8 cellular contexts compared by ENCODE assay signal in the genomic region with DNA sequence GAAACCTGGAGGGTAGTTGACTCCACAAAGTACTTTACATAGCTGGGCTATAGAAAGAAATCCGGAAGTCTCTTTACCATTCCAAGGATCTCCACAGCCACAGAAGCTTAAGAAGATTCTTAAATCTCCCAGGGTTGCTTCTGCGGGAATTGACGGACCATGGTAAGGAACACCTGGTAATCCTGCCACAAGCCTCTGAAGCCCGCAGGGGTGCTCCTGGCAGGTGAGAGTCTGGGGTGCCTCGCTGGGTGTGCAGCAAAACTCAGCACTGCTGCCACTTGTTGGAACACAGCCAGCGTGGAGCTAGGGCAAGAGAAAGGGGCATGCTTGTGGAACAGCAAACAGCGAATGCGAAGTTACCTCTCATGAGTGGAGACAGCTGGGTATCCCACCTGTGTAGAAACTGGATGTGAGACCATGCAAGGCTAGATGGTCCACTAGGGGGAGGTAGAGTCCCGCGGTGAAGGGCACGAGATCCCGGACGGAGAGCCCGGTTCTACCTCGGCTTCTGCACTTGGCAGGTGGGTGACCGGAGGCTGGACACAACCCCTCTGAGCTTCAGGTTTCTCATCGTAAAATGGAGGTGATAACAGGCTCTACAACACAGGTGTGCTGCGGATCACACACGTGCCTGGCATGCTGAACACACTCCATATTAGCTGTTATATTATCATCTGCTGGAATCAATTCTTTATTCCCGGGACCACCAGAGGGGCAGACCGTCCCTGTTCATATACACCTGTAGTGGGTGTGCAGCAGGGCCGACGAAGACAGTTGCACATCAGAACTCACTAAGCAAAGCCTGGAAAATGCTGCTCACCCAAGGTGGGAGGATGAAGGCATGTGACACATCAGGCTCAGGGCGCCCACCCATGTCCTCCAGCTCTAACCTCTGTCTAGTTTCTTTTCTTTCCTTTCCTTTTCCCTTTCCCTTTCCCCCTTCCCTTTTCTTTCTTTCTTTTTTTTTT. TPM values are rescaled to one million over a fixed set of nuclear protein-coding genes. Genes with fewer than 3 reads are reported as not detected.
DNase-seq lines count a peak whose midpoint lies in the region; ATAC-seq and TF ChIP-seq lines count a peak whose summit lies in the region.

No MANE protein-coding gene starts in this region.

- peak; percentile 99 for TF ChIP-seq CTCF in AG04450 (IDR thresholded peaks at IDR 0.05; ENCODE audit: low read depth, low read length)
- TF ChIP-seq CTCF in colonic mucosa (IDR thresholded peaks at IDR 0.05) = peak; percentile 86
- peak in 1 of 3 donors; percentile 88 for TF ChIP-seq CTCF in lower leg skin (IDR thresholded peaks at IDR 0.05)

- H3K4me3 ChIP-seq in AG04450 (ENCODE audit: low read depth, low read length) = no peak overlapping the region
- H3K4me3 ChIP-seq in colonic mucosa = no peak overlapping the region
- no peak overlapping the region for H3K4me3 ChIP-seq in lower leg skin (ENCODE audit: low read depth, poor library complexity, severe bottlenecking)

- peak; percentile 74 for ATAC-seq in GM18517 (IDR thresholded peaks at IDR 0.05; ENCODE audit: unreplicated experiment)
- peak; percentile 65 for ATAC-seq in HG03097 (IDR thresholded peaks at IDR 0.05; ENCODE audit: low FRiP score, unreplicated experiment)

- peak overlapping the region in 1 of 2 donors; percentile 58 for H3K9ac ChIP-seq in colonic mucosa (ENCODE audit: low read depth in 2 of 2, low read length in 2 of 2)

- H3K9me3 ChIP-seq in AG04450 (ENCODE audit: control insufficient read depth, insufficient read depth, low read length) = no peaks in the 10 kb centered on the region; the same call in 1 of the 2 replicates
- no peaks in the 10 kb centered on the region for H3K9me3 ChIP-seq in colonic mucosa

- H3K27ac ChIP-seq in AG04450 (ENCODE audit: low read depth, low read length) (no peak overlapping the region), colonic mucosa (no peak overlapping the region)

- POLR2A ChIA-PET in AG04450 (lab: Yijun Ruan, JAX) = interaction anchor here (0.7 kb wide), 1 partner anchor 89 kb away, joined by 3 read pairs; no protein-coding TSS in a partner anchor

- DNase-seq in AG04450 (ENCODE audit: low read depth, low spot score) = no peak
- peak; percentile 79 for DNase-seq in NCI-H345 (lab: John Stamatoyannopoulos, UW)
- peak; percentile 87 for DNase-seq in activated CD4-positive, alpha-beta T cell treated with anti-CD3 and anti-CD28 coated beads for 48 hours
- peak; percentile 84 for DNase-seq in colonic mucosa
- DNase-seq in lower leg skin (ENCODE audit: low spot score in 2 of 2) = peak; percentile 65 to 94
- DNase-seq in stimulated activated CD8-positive, alpha-beta memory T cell treated with anti-CD3 and anti-CD28 coated beads, Interleukin-12 subunit alpha, Interleukin-12 subunit beta, amount 100 ng/mL, for 1 hour (ENCODE audit: low read depth) = peak; percentile 68

- no peaks in the 10 kb centered on the region for H3K4me1 ChIP-seq in colonic mucosa

- 21 to 22% methylated on average over 23 to 24 of the region's 24 CpGs for WGBS in lower leg skin, 2 donors

- CTCF ChIA-PET in AG04450 (lab: Charles Lee) = interaction anchor here (0.6 to 7.7 kb wide), 33 partner anchors 9 to 1688 kb away, joined by 3 to 241 read pairs (median 3); a partner anchor contains a TSS

- TF ChIP-seq POLR2A in lower leg skin (IDR thresholded peaks at IDR 0.05) = no peak

- H3K27me3 ChIP-seq in AG04450 (ENCODE audit: control insufficient read depth, insufficient read depth, low read length) (peaks cover 15% of the 10 kb centered on the region), colonic mucosa (no peaks in the 10 kb centered on the region)

- H3K36me3 ChIP-seq in colonic mucosa = no peaks in the 10 kb centered on the region

- intact Hi-C loops in colonic mucosa (cut with DNase I) (loop anchor here (1.0 to 5.0 kb wide), 2 partner anchors 90 to 261 kb away; no protein-coding TSS in a partner anchor), lower leg skin (cut with DNase I; ENCODE audit: low total_unique reads) (loop anchor here (5.0 kb wide), 1 partner anchor 86 kb away; no protein-coding TSS in a partner anchor)

RNA-seq across cellular contexts. Expression of a gene that starts 24.1 kb away (rescaled TPM):
- polyA plus RNA-seq in AG04450 (2011; rRNA removed) = 57.9 and 71.4 TPM in 2 replicates
- polyA minus RNA-seq in AG04450 (2011; rRNA and poly(A)+ RNA removed) = 27.1 and 28.0 TPM in 2 replicates
- total RNA-seq in colonic mucosa = 10 to 100 TPM; 67.6 to 88.4 TPM
- 100 to 1,000 TPM in 2 of 4 donors, 10 to 100 TPM in 2; 94.8 to 125 (median 106) TPM for total RNA-seq in lower leg skin
